1 cellular context compared by ENCODE assay signal in genomic region chr17:81552244-81553017, GRCh38.
TF ChIP-seq lines count a peak whose summit lies in the region.

TSS of gene FAAP100 (minus strand) at chr17:81552353. CDS start at chr17:81552330, 23 bp downstream.

TF ChIP-seq in HepG2, 621 proteins besides CTCF, POLR2A, EP300 and RAD21 (continued from another document and continues in another):
- no peak for TF ChIP-seq ZBTB40 (IDR thresholded peaks at IDR 0.05)
- TF ChIP-seq ZBTB40 (CRISPR knock-in tag; IDR thresholded peaks at IDR 0.05), result peak; percentile 66
- TF ChIP-seq ZNF558 (CRISPR knock-in tag; IDR thresholded peaks at IDR 0.05; ENCODE audit: borderline replicate concordance), result peak; percentile 20; the same call in 1 of the 2 replicates
- no peak for TF ChIP-seq SP1 (IDR thresholded peaks at IDR 0.05)
- peak; percentile 32; the same call in 1 of the 2 replicates for TF ChIP-seq SP1 (CRISPR knock-in tag; IDR thresholded peaks at IDR 0.05)
- TF ChIP-seq FOXP4 (CRISPR knock-in tag; IDR thresholded peaks at IDR 0.05), result 0 out of 2 replicates have a peak, but pooled peaks have one; percentile 18
- no peak for TF ChIP-seq RFX3 (CRISPR knock-in tag; IDR thresholded peaks at IDR 0.05)
- TF ChIP-seq MYPOP (CRISPR knock-in tag; IDR thresholded peaks at IDR 0.05), result peak; percentile 90
- peak in 1 of 2 experiments; percentile 56; a peak in 1 of 4 replicates for TF ChIP-seq ATF4 (CRISPR knock-in tag; IDR thresholded peaks at IDR 0.05)
- TF ChIP-seq PHF5A (CRISPR knock-in tag; IDR thresholded peaks at IDR 0.05; ENCODE audit: low read depth, unreplicated experiment), result no peak
- TF ChIP-seq MYNN (CRISPR knock-in tag; IDR thresholded peaks at IDR 0.05; ENCODE audit: low read depth), result no peak
- no peak for TF ChIP-seq ZNF230 (CRISPR knock-in tag; IDR thresholded peaks at IDR 0.05)
- TF ChIP-seq REST (IDR thresholded peaks at IDR 0.05; ENCODE audit: borderline replicate concordance in 1 of 2, low read depth in 1 of 2, low read length in 2 of 2), result no peak; a peak in 1 of 4 replicates
- TF ChIP-seq CEBPG (CRISPR knock-in tag; IDR thresholded peaks at IDR 0.05), result no peak; the same call in 1 of the 2 replicates
- TF ChIP-seq AGO2 (optimal IDR thresholded peaks at IDR 0.05; ENCODE audit: low read depth, low read length), result peak; percentile 91
- TF ChIP-seq FOSL2 (CRISPR knock-in tag; IDR thresholded peaks at IDR 0.05), result peak; percentile 20; the same call in 1 of the 2 replicates
- no peak for TF ChIP-seq ZNF879 (CRISPR knock-in tag; IDR thresholded peaks at IDR 0.05)
- TF ChIP-seq ZNF720 (CRISPR knock-in tag; IDR thresholded peaks at IDR 0.05), result no peak
- TF ChIP-seq NR0B2 (CRISPR knock-in tag; IDR thresholded peaks at IDR 0.05), result 0 out of 2 replicates have a peak, but pooled peaks have one; percentile 23
- TF ChIP-seq CREBL2 (CRISPR knock-in tag; IDR thresholded peaks at IDR 0.05; ENCODE audit: borderline replicate concordance), result no peak
- TF ChIP-seq ZNF251 (CRISPR knock-in tag; IDR thresholded peaks at IDR 0.05), result no peak
- TF ChIP-seq SKIL (CRISPR knock-in tag; IDR thresholded peaks at IDR 0.05; ENCODE audit: borderline replicate concordance), result no peak; the same call in 1 of the 2 replicates
- TF ChIP-seq SMARCC2 (IDR thresholded peaks at IDR 0.05), result no peak
- TF ChIP-seq BCL3 (CRISPR knock-in tag; IDR thresholded peaks at IDR 0.05), result 0 out of 2 replicates have a peak, but pooled peaks have one; percentile 82
- TF ChIP-seq ARID3A (IDR thresholded peaks at IDR 0.05; ENCODE audit: low read depth, low read length), result no peak
- TF ChIP-seq ZNF552 (CRISPR knock-in tag; IDR thresholded peaks at IDR 0.05; ENCODE audit: borderline replicate concordance), result peak; percentile 90; the same call in 1 of the 2 replicates
- no peak for TF ChIP-seq ZNF460 (CRISPR knock-in tag; IDR thresholded peaks at IDR 0.05; ENCODE audit: borderline replicate concordance)
- no peak; the same call in none of the 2 replicates for TF ChIP-seq DMAP1 (CRISPR knock-in tag; IDR thresholded peaks at IDR 0.05)
- no peak for TF ChIP-seq ZNF629 (CRISPR knock-in tag; conservative IDR thresholded peaks at IDR 0.05)
- no peak for TF ChIP-seq ATF1 (CRISPR knock-in tag; IDR thresholded peaks at IDR 0.05)
